Comparison of ENCODE assay signal across 9 cellular contexts in genomic region chr5:60668715-60669304, GRCh38. TPM values are rescaled to one million over a fixed set of nuclear protein-coding genes. Genes with fewer than 3 reads are reported as not detected.
DNase-seq lines count a peak whose midpoint lies in the region; ATAC-seq and TF ChIP-seq lines count a peak whose summit lies in the region.
"Had no signal": no experiment of that assay in that cellular context is flagged by ENCODE, and none has a peak within 500 bp of the region (broad histone marks: within the 10 kb centered on the region; RNA-seq: fewer than 3 reads in every experiment).

No MANE protein-coding gene starts in this region.

- peaks cover 2% of the 10 kb centered on the region for H3K4me1 Mint-ChIP-seq in activated CD4-positive, alpha-beta T cell treated with anti-CD3 and anti-CD28 coated beads, Interleukin-2, amount 10 ng/mL, durations not matched to agents 24 days and 14 days

- H3K27me3 ChIP-seq in sigmoid colon = no peaks in the 10 kb centered on the region

- no peaks in the 10 kb centered on the region for H3K27me3 Mint-ChIP-seq in activated CD4-positive, alpha-beta T cell treated with anti-CD3 and anti-CD28 coated beads, Interleukin-2, amount 10 ng/mL, durations not matched to agents 24 days and 14 days
- H3K27me3 Mint-ChIP-seq: activated naive CD8-positive, alpha-beta T cell had no signal

- ATAC-seq in GM19452 (IDR thresholded peaks at IDR 0.05; ENCODE audit: unreplicated experiment) (no peak), HG02588 (IDR thresholded peaks at IDR 0.05; ENCODE audit: unreplicated experiment) (no peak), left ventricle myocardium superior (no peak)

- H3K36me3 ChIP-seq in sigmoid colon = no peaks in the 10 kb centered on the region

- no peak overlapping the region for H3K4me3 Mint-ChIP-seq in activated CD4-positive, alpha-beta T cell treated with anti-CD3 and anti-CD28 coated beads, Interleukin-2, amount 10 ng/mL, durations not matched to agents 24 days and 14 days
- H3K4me3 Mint-ChIP-seq: activated naive CD8-positive, alpha-beta T cell had no signal

- TF ChIP-seq EP300 in sigmoid colon (IDR thresholded peaks at IDR 0.05) = no peak

- H3K27ac ChIP-seq in sigmoid colon = no peak overlapping the region

- peak; percentile 61 for DNase-seq in activated CD4-positive, alpha-beta T cell treated with anti-CD3 and anti-CD28 coated beads, Interleukin-2, amount 10 ng/mL, durations not matched to agents 24 days and 14 days
- no peak for DNase-seq in activated CD4-positive, alpha-beta T cell treated with anti-CD3 and anti-CD28 coated beads, Interleukin-2, amount 50 U/mL, for 1 hour
- peak; percentile 50 for DNase-seq in NCI-H69 (lab: John Stamatoyannopoulos, UW)
- DNase-seq in epithelial cell of proximal tubule (ENCODE audit: low read depth) = no peak
- no peak for DNase-seq in sigmoid colon
- DNase-seq in left ventricle myocardium superior = no peak

- peak; percentile 54 for TF ChIP-seq CTCF in epithelial cell of proximal tubule (conservative IDR thresholded peaks at IDR 0.05; ENCODE audit: low read depth, low read length)
- peak in 3 of 4 experiments; percentile 13 to 61 (median 31) for TF ChIP-seq CTCF in sigmoid colon (IDR thresholded peaks at IDR 0.05)

- no peaks in the 10 kb centered on the region for H3K9me3 ChIP-seq in sigmoid colon

- no peaks in the 10 kb centered on the region for H3K4me1 ChIP-seq in sigmoid colon

- no peak for TF ChIP-seq POLR2A in sigmoid colon (IDR thresholded peaks at IDR 0.05)

- H3K36me3 Mint-ChIP-seq in activated CD4-positive, alpha-beta T cell treated with anti-CD3 and anti-CD28 coated beads, Interleukin-2, amount 10 ng/mL, durations not matched to agents 24 days and 14 days (ENCODE audit: low read depth) = no peaks in the 10 kb centered on the region
- H3K36me3 Mint-ChIP-seq: activated naive CD8-positive, alpha-beta T cell had no signal

- intact Hi-C loops in activated CD4-positive, alpha-beta T cell treated with anti-CD3 and anti-CD28 coated beads, Interleukin-2, amount 10 ng/mL, durations not matched to agents 24 days and 14 days (cut with micrococcal nuclease) = loop anchor here (1.0 kb wide), 1 partner anchor 859 kb away; no protein-coding TSS in a partner anchor
- intact Hi-C loops in sigmoid colon (cut with DNase I) (loop anchor here (5.0 kb wide), 1 partner anchor 857 kb away; no protein-coding TSS in a partner anchor), left ventricle myocardium superior (cut with micrococcal nuclease) (no loop called here)

- H3K4me3 ChIP-seq in epithelial cell of proximal tubule (ENCODE audit: low read depth, low read length) (no peak overlapping the region), sigmoid colon (no peak overlapping the region)

- no peak overlapping the region for H3K27ac Mint-ChIP-seq in activated CD4-positive, alpha-beta T cell treated with anti-CD3 and anti-CD28 coated beads, Interleukin-2, amount 10 ng/mL, durations not matched to agents 24 days and 14 days
- H3K27ac Mint-ChIP-seq: activated naive CD8-positive, alpha-beta T cell had no signal

- H3K9me3 Mint-ChIP-seq in activated CD4-positive, alpha-beta T cell treated with anti-CD3 and anti-CD28 coated beads, Interleukin-2, amount 10 ng/mL, durations not matched to agents 24 days and 14 days = no peaks in the 10 kb centered on the region

RNA-seq across cellular contexts. Expression of gene DEPDC1B, which starts 31.2 kb away (rescaled TPM):
- total RNA-seq in activated CD4-positive, alpha-beta T cell treated with anti-CD3 and anti-CD28 coated beads, Interleukin-2, amount 10 ng/mL, durations not matched to agents 24 days and 14 days = 19.8 and 20.5 TPM in 2 replicates
- total RNA-seq in epithelial cell of proximal tubule (21.4 and 38.6 TPM in 2 replicates), sigmoid colon (under 1 TPM in 2 of 4 donors, not detected in 2; 0.27 to 0.36 TPM), left ventricle myocardium superior (0.15 TPM)
- 1 to 10 TPM; 1.2 to 9.5 (median 3.9) TPM for polyA plus RNA-seq in sigmoid colon

Comparison
In these comparisons a context has a peak if more than half of its experiments do, and no peak if none do; other contexts are left out.
1. DNase-seq: peak in activated CD4-positive, alpha-beta T cell treated with anti-CD3 and anti-CD28 coated beads, Interleukin-2, amount 10 ng/mL, durations not matched to agents 24 days and 14 days (single experiment) and NCI-H69 (single experiment); none in activated CD4-positive, alpha-beta T cell treated with anti-CD3 and anti-CD28 coated beads, Interleukin-2, amount 50 U/mL, for 1 hour (single experiment), epithelial cell of proximal tubule (single experiment), sigmoid colon (single experiment) and left ventricle myocardium superior (single experiment).
2. RNA of gene DEPDC1B, which starts 31.2 kb away (total RNA-seq): 21.4 to 38.6 TPM in epithelial cell of proximal tubule and 19.8 to 20.5 TPM in activated CD4-positive, alpha-beta T cell treated with anti-CD3 and anti-CD28 coated beads, Interleukin-2, amount 10 ng/mL, durations not matched to agents 24 days and 14 days; 0.27 to 0.36 TPM in sigmoid colon and 0.15 TPM in left ventricle myocardium superior (single experiment); every median in the first group is over 10 times any median in the second.